9 cellular contexts compared by ENCODE assay signal in genomic region chr7:81161459-81162075, GRCh38.
DNase-seq lines count a peak whose midpoint lies in the region; ATAC-seq and TF ChIP-seq lines count a peak whose summit lies in the region.
"Had no signal": no experiment of that assay in that cellular context is flagged by ENCODE, and none has a peak within 500 bp of the region (broad histone marks: within the 10 kb centered on the region; RNA-seq: fewer than 3 reads in every experiment).

No MANE protein-coding gene starts in this region.

- H3K4me1 ChIP-seq in GM23248 (ENCODE audit: insufficient read depth) = peaks cover 14% of the 10 kb centered on the region; the same call in 1 of the 2 replicates
- H3K4me1 ChIP-seq in effector memory CD4-positive, alpha-beta T cell (ENCODE audit: control insufficient read depth, insufficient read depth, low read length, poor library complexity, severe bottlenecking) = no peaks in the 10 kb centered on the region

- H3K9ac ChIP-seq in GM23248 = no peak overlapping the region

- DNase-seq in GM23248 (peak; percentile 95), NCI-H446 treated with DMSO at 0.1 percent for 48 hours (lab: John Stamatoyannopoulos, UW) (peak; percentile 89), epithelial cell of proximal tubule (ENCODE audit: low read depth) (peak; percentile 83), renal cortical epithelial cell (ENCODE audit: low read depth) (peak; percentile 97), SW 1271 (lab: John Stamatoyannopoulos, UW) (no peak)
- no peak for DNase-seq in effector memory CD4-positive, alpha-beta T cell
- DNase-seq: central memory CD4-positive, alpha-beta T cell had no signal

- H3K36me3 ChIP-seq in GM23248 (ENCODE audit: low read depth) = no peaks in the 10 kb centered on the region
- no peaks in the 10 kb centered on the region for H3K36me3 ChIP-seq in effector memory CD4-positive, alpha-beta T cell (ENCODE audit: control insufficient read depth, insufficient read depth, low read length)

- no peak overlapping the region for H2AFZ ChIP-seq in GM23248

- H3K4me3 ChIP-seq in GM23248 = no peak overlapping the region
- H3K4me3 ChIP-seq in epithelial cell of proximal tubule (ENCODE audit: low read depth, low read length) = no peak overlapping the region
- H3K4me3 ChIP-seq in effector memory CD4-positive, alpha-beta T cell (ENCODE audit: insufficient read depth, low read depth, low read length, poor library complexity, severe bottlenecking) = no peak overlapping the region

- no peaks in the 10 kb centered on the region for H3K27me3 ChIP-seq in GM23248 (replicated peaks; ENCODE audit: insufficient read depth)
- no peaks in the 10 kb centered on the region for H3K27me3 ChIP-seq in effector memory CD4-positive, alpha-beta T cell (replicated peaks; ENCODE audit: control insufficient read depth, insufficient read depth, low read length, poor library complexity, severe bottlenecking)

- H3K9me2 ChIP-seq in GM23248 (ENCODE audit: insufficient read depth) = 0 out of 2 replicates have a peak, but pooled peaks cover 4% of the 10 kb centered on the region

- in situ Hi-C loops in GM23248 (cut with MboI) = no loop called here

- H3K27ac ChIP-seq in GM23248 = peak overlapping the region; percentile 8; the same call in 1 of the 2 replicates
- no peak overlapping the region for H3K27ac ChIP-seq in effector memory CD4-positive, alpha-beta T cell (ENCODE audit: insufficient read depth, low read length, poor library complexity, severe bottlenecking)

- H3K9me3 ChIP-seq in GM23248 (ENCODE audit: low read depth) = no peaks in the 10 kb centered on the region
- H3K9me3 ChIP-seq in effector memory CD4-positive, alpha-beta T cell (ENCODE audit: control insufficient read depth, low read length) = no peaks in the 10 kb centered on the region

- no peaks in the 10 kb centered on the region for H3F3A ChIP-seq in GM23248 (ENCODE audit: insufficient read depth)

- ATAC-seq in HG03139 (IDR thresholded peaks at IDR 0.05; ENCODE audit: unreplicated experiment) = no peak
- no peak for ATAC-seq in HG03378 (IDR thresholded peaks at IDR 0.05; ENCODE audit: unreplicated experiment)

- no peak overlapping the region for H3K4me2 ChIP-seq in GM23248 (ENCODE audit: unreplicated experiment)

- no peak for TF ChIP-seq CTCF in epithelial cell of proximal tubule (conservative IDR thresholded peaks at IDR 0.05; ENCODE audit: low read depth, low read length)

- H4K20me1 ChIP-seq in GM23248 (ENCODE audit: insufficient read depth) = no peaks in the 10 kb centered on the region

- no peaks in the 10 kb centered on the region for H3K79me2 ChIP-seq in GM23248 (ENCODE audit: insufficient read depth)

- WGBS in GM23248 (ENCODE audit: low coverage in 1 of 2, low lambda C conversion rate in 2 of 2, missing lambda C conversion rate in 2 of 2), 2 experiments = 33 to 41% methylated on average over 6 of the region's 6 CpGs

Comparison
In these comparisons a context has a peak if more than half of its experiments do, and no peak if none do; other contexts are left out.
1. DNase-seq: peak in GM23248 (single experiment), NCI-H446 treated with DMSO at 0.1 percent for 48 hours (single experiment), epithelial cell of proximal tubule (single experiment) and renal cortical epithelial cell (single experiment); none in SW 1271 (0 of 2) and effector memory CD4-positive, alpha-beta T cell (0 of 3).